In genomic region chr15:90885432-90886290, GRCh38 we compare ENCODE assay signal across 8 cellular contexts. TPM values are rescaled to one million over a fixed set of nuclear protein-coding genes. Genes with fewer than 3 reads are reported as not detected.
DNase-seq lines count a peak whose midpoint lies in the region; ATAC-seq, FAIRE-seq and TF ChIP-seq lines count a peak whose summit lies in the region.

No MANE protein-coding gene starts in this region.

- DNase-seq in CD4-positive, alpha-beta T cell = peak; percentile 62 to 86 (median 73)
- DNase-seq in NCI-H2107 treated with DMSO at 0.1 percent for 48 hours (lab: John Stamatoyannopoulos, UW; ENCODE audit: unreplicated experiment) (peak; percentile 21), chondrocyte (ENCODE audit: low spot score) (peak; percentile 81), HepG2 (ENCODE audit: low spot score) (no peak), NCI-H446 treated with DMSO at 0.1 percent for 48 hours (lab: John Stamatoyannopoulos, UW) (no peak)
- DNase-seq in activated CD4-positive, alpha-beta T cell treated with anti-CD3 and anti-CD28 coated beads for 4 hours = peak; percentile 73 to 82
- DNase-seq in stimulated activated CD4-positive, alpha-beta T cell treated with anti-CD3 and anti-CD28 coated beads, Interleukin-4, amount 100 ng/mL, for 4 hours = peak; percentile 69 to 83

- ATAC-seq in CD4-positive, alpha-beta T cell (ENCODE audit: poor library complexity) = peak; percentile 70
- ATAC-seq in GM21447 (IDR thresholded peaks at IDR 0.05; ENCODE audit: unreplicated experiment) (peak; percentile 46), HepG2 (peak; percentile 58)

- no peak overlapping the region for H2AFZ ChIP-seq in HepG2 (ENCODE audit: low read length)

- in situ Hi-C loops in HepG2 (cut with HindIII; ENCODE audit: extremely low pct_ligation_motif_present, low pct_unique_long_range_greater_than_20kb) = loop anchor here (5.0 kb wide), 2 partner anchors 68 to 238 kb away; no protein-coding TSS in a partner anchor

- peak; percentile 98 for TF ChIP-seq CTCF in CD4-positive, alpha-beta T cell (IDR thresholded peaks at IDR 0.05)
- TF ChIP-seq CTCF in chondrocyte (IDR thresholded peaks at IDR 0.05) (peak; percentile 100), HepG2 (CRISPR knock-in tag; IDR thresholded peaks at IDR 0.05) (peak; percentile 94)

- H3K4me1 Mint-ChIP-seq in CD4-positive, alpha-beta T cell (ENCODE audit: low read depth) = peaks cover 13% of the 10 kb centered on the region
- peaks cover 16% of the 10 kb centered on the region for H3K4me1 Mint-ChIP-seq in chondrocyte (ENCODE audit: low read depth)

- no peak overlapping the region for H3K27ac ChIP-seq in CD4-positive, alpha-beta T cell (ENCODE audit: low read depth, low read length)
- H3K27ac ChIP-seq in HepG2 (ENCODE audit: extremely low read length, insufficient read depth, low read length) = no peak overlapping the region

- peaks cover 15% of the 10 kb centered on the region for H3K27me3 Mint-ChIP-seq in CD4-positive, alpha-beta T cell
- no peaks in the 10 kb centered on the region for H3K27me3 Mint-ChIP-seq in chondrocyte (ENCODE audit: low read depth)

- 0 out of 2 replicates have a peak, but pooled peaks cover 2% of the 10 kb centered on the region for H4K20me1 ChIP-seq in HepG2 (ENCODE audit: insufficient read depth, low read length)

- intact Hi-C loops in CD4-positive, alpha-beta T cell (cut with DNase I, micrococcal nuclease) = loop anchor here (1.0 to 10.0 kb wide), 7 partner anchors 68 to 565 kb away; no protein-coding TSS in a partner anchor
- intact Hi-C loops in HepG2 (cut with micrococcal nuclease; ENCODE audit: unreplicated experiment) = loop anchor here (1.0 to 5.0 kb wide), 5 partner anchors 26 to 237 kb away; partner anchors contain the start of gene HDDC3

- TF ChIP-seq EP300 in HepG2 (IDR thresholded peaks at IDR 0.05; ENCODE audit: low read depth in 2 of 2, low read length in 2 of 2) (no peak), HepG2 (CRISPR knock-in tag; IDR thresholded peaks at IDR 0.05; ENCODE audit: borderline replicate concordance) (no peak; the same call in 1 of the 2 replicates)

- H3K4me3 ChIP-seq in HepG2 (replicated peaks in 1 of 3; ENCODE audit: insufficient read depth in 1 of 3, low read depth in 2 of 3, low read length in 3 of 3) = peak overlapping the region in 1 of 3 experiments; percentile 23; a peak in 1 of 6 replicates

- TF ChIP-seq POLR2A in HepG2 (IDR thresholded peaks at IDR 0.05; ENCODE audit: insufficient read depth in 1 of 2, low read depth in 2 of 2, low read length in 2 of 2) = no peak

- H3K9me3 Mint-ChIP-seq in CD4-positive, alpha-beta T cell = no peaks in the 10 kb centered on the region
- H3K9me3 Mint-ChIP-seq in chondrocyte (ENCODE audit: low read depth) = no peaks in the 10 kb centered on the region

- no peak overlapping the region for H3K4me3 Mint-ChIP-seq in CD4-positive, alpha-beta T cell
- H3K4me3 Mint-ChIP-seq in chondrocyte (ENCODE audit: unreplicated experiment) = no peak overlapping the region

- no TSS peak for BruUV-seq in HepG2 (replicated peaks; lab: Mats Ljungman, UMichigan)

- POLR2A ChIA-PET in CD4-positive, alpha-beta T cell (lab: Charles Lee) = interaction anchor here (1.0 to 1.9 kb wide), 3 partner anchors 17 to 238 kb away, joined by 4 to 6 read pairs (median 5); partner anchors contain the start of gene MAN2A2
- POLR2A ChIA-PET in HepG2 (lab: Yijun Ruan, JAX) = interaction anchor here (0.9 to 5.1 kb wide), 6 partner anchors 12 to 238 kb away, joined by 3 to 52 read pairs (median 7); no protein-coding TSS in a partner anchor

- no peaks in the 10 kb centered on the region; a peak in 2 of 5 replicates for H3K36me3 ChIP-seq in HepG2 (replicated peaks in 1 of 2; ENCODE audit: control insufficient read depth in 1 of 2, insufficient read depth in 2 of 2, low read length in 2 of 2)

- WGBS in HepG2 (ENCODE audit: low lambda C conversion rate) = 45% methylated on average over 20 of the region's 23 CpGs

- H3K36me3 Mint-ChIP-seq in CD4-positive, alpha-beta T cell (ENCODE audit: low read depth) = peaks cover 6% of the 10 kb centered on the region
- H3K36me3 Mint-ChIP-seq in chondrocyte (ENCODE audit: low read depth) = no peaks in the 10 kb centered on the region

- TF ChIP-seq RAD21 in HepG2 (CRISPR knock-in tag; IDR thresholded peaks at IDR 0.05) = peak; percentile 96

- peaks cover 3% of the 10 kb centered on the region for H3K27me3 ChIP-seq in CD4-positive, alpha-beta T cell (ENCODE audit: control insufficient read depth, insufficient read depth, low read length)
- peaks cover 0 to 7% of the 10 kb centered on the region in 2 experiments; a peak in 2 of 5 replicates for H3K27me3 ChIP-seq in HepG2 (ENCODE audit: control insufficient read depth in 1 of 2, insufficient read depth in 2 of 2, low read length in 2 of 2)

- no peaks in the 10 kb centered on the region for H3K9me3 ChIP-seq in CD4-positive, alpha-beta T cell (ENCODE audit: control insufficient read depth, low read length)
- no peaks in the 10 kb centered on the region for H3K9me3 ChIP-seq in HepG2 (ENCODE audit: low read length)

- no peak overlapping the region for H3K27ac Mint-ChIP-seq in CD4-positive, alpha-beta T cell
- H3K27ac Mint-ChIP-seq in chondrocyte (ENCODE audit: unreplicated experiment) = no peak overlapping the region

- no peak overlapping the region for H3K9ac ChIP-seq in HepG2 (ENCODE audit: insufficient read depth, low read depth, low read length)

- peaks cover 36% of the 10 kb centered on the region for H3K4me1 ChIP-seq in HepG2 (ENCODE audit: insufficient read depth, low read length)

- FAIRE-seq in HepG2 (lab: Jason Lieb, UNC) = peak; percentile 26

- H3K79me2 ChIP-seq in HepG2 (ENCODE audit: insufficient read depth, low read length) = no peaks in the 10 kb centered on the region

- CTCF ChIA-PET in CD4-positive, alpha-beta T cell (lab: Charles Lee) = interaction anchor here (0.5 to 1.9 kb wide), 20 partner anchors 12 to 565 kb away, joined by 3 to 17 read pairs (median 4); partner anchors contain the start of gene HDDC3
- CTCF ChIA-PET in HepG2 (lab: Yijun Ruan, JAX; ENCODE audit: low intra/inter-chr PET ratio, low total read pairs) = interaction anchor here (1.9 to 2.2 kb wide), 3 partner anchors 27 to 237 kb away, joined by 12 to 20 read pairs (median 13); no protein-coding TSS in a partner anchor

- peak overlapping the region; percentile 72 for H3K4me2 ChIP-seq in HepG2 (ENCODE audit: low read depth, low read length)

RNA-seq across cellular contexts. Expression of gene FES, which starts 1.4 kb away (rescaled TPM):
- total RNA-seq in CD4-positive, alpha-beta T cell = 1 to 10 TPM; 3.0 to 5.5 TPM
- total RNA-seq in chondrocyte = 2.4 to 2.7 TPM (median 2.4 TPM) in 3 replicates
- 8.5 and 9.5 TPM in 2 replicates for total RNA-seq in HepG2 (2016; rRNA removed; fragmentation: Illumina TruSeq; extraction: Trizol)
- total RNA-seq in HepG2 (2016; cell fraction: cytosol; rRNA removed; fragmentation: Illumina TruSeq; extraction: Trizol; ENCODE audit: low read depth) = 3.0 and 3.5 TPM in 2 replicates
- 9.6 TPM in 2 replicates for total RNA-seq in HepG2 (2016; cell fraction: insoluble cytoplasmic fraction; rRNA removed; fragmentation: Illumina TruSeq; extraction: Trizol)
- total RNA-seq in HepG2 (2016; cell fraction: membrane; rRNA removed; fragmentation: Illumina TruSeq; extraction: Trizol) = 3.8 and 4.7 TPM in 2 replicates
- total RNA-seq in HepG2 (2016; cell fraction: nucleus; rRNA removed; fragmentation: Illumina TruSeq; extraction: Trizol) = 5.2 and 5.4 TPM in 2 replicates
- 4.0 and 4.3 TPM in 2 replicates for polyA plus RNA-seq in HepG2 (2011; rRNA removed)
- polyA plus RNA-seq in HepG2 (2011; cell fraction: cytosol; rRNA removed) = 2.8 and 5.7 TPM in 2 replicates
- polyA plus RNA-seq in HepG2 (2011; cell fraction: nucleus; rRNA removed) = 13.7 and 22.6 TPM in 2 replicates
- polyA plus RNA-seq in HepG2 (2012) = 1.3 and 1.7 TPM in 2 replicates
- polyA plus RNA-seq in HepG2 (2016; cell fraction: cytosol; fragmentation: Illumina TruSeq; extraction: Trizol; ENCODE audit: low read depth) = 3.0 TPM in 2 replicates
- 6.1 and 6.9 TPM in 2 replicates for polyA plus RNA-seq in HepG2 (2016; cell fraction: insoluble cytoplasmic fraction; fragmentation: Illumina TruSeq; extraction: Trizol; ENCODE audit: low read depth)
- polyA plus RNA-seq in HepG2 (2016; cell fraction: membrane; fragmentation: Illumina TruSeq; extraction: Trizol; ENCODE audit: low read depth) = 2.4 TPM in 2 replicates
- 8.5 and 10.3 TPM in 2 replicates for polyA plus RNA-seq in HepG2 (2016; cell fraction: nucleus; fragmentation: Illumina TruSeq; extraction: Trizol; ENCODE audit: insufficient read depth, low read depth)
- 0.37 and 5.3 TPM in 2 replicates for polyA minus RNA-seq in HepG2 (2011; rRNA and poly(A)+ RNA removed; ENCODE audit: low replicate concordance)
- polyA minus RNA-seq in HepG2 (2011; cell fraction: cytosol; rRNA and poly(A)+ RNA removed) = 1.7 and 1.8 TPM in 2 replicates
- 5.1 and 6.2 TPM in 2 replicates for polyA minus RNA-seq in HepG2 (2011; cell fraction: nucleus; rRNA and poly(A)+ RNA removed)

RNA-seq across cellular contexts. Expression of gene FURIN, which starts 17.3 kb away (rescaled TPM):
- total RNA-seq in CD4-positive, alpha-beta T cell = 100 to 1,000 TPM in 1 of 2 experiments, 10 to 100 TPM in 1; 97.4 to 104 TPM
- total RNA-seq in chondrocyte (66.2 to 118 TPM (median 71.1 TPM) in 3 replicates), HepG2 (2016; rRNA removed; fragmentation: Illumina TruSeq; extraction: Trizol) (13.9 and 17.4 TPM in 2 replicates)
- total RNA-seq in HepG2 (2016; cell fraction: cytosol; rRNA removed; fragmentation: Illumina TruSeq; extraction: Trizol; ENCODE audit: low read depth) = 4.7 and 4.8 TPM in 2 replicates
- 10.1 and 18.5 TPM in 2 replicates for total RNA-seq in HepG2 (2016; cell fraction: insoluble cytoplasmic fraction; rRNA removed; fragmentation: Illumina TruSeq; extraction: Trizol)
- 20.5 and 21.4 TPM in 2 replicates for total RNA-seq in HepG2 (2016; cell fraction: membrane; rRNA removed; fragmentation: Illumina TruSeq; extraction: Trizol)
- total RNA-seq in HepG2 (2016; cell fraction: nucleus; rRNA removed; fragmentation: Illumina TruSeq; extraction: Trizol) = 17.5 and 19.5 TPM in 2 replicates
- polyA plus RNA-seq in HepG2 (2011; rRNA removed) = 15.2 and 17.3 TPM in 2 replicates
- 12.0 and 18.4 TPM in 2 replicates for polyA plus RNA-seq in HepG2 (2011; cell fraction: cytosol; rRNA removed)
- 17.2 and 23.0 TPM in 2 replicates for polyA plus RNA-seq in HepG2 (2011; cell fraction: nucleus; rRNA removed)
- polyA plus RNA-seq in HepG2 (2012) = 4.4 and 15.3 TPM in 2 replicates
- 6.3 and 6.4 TPM in 2 replicates for polyA plus RNA-seq in HepG2 (2016; cell fraction: cytosol; fragmentation: Illumina TruSeq; extraction: Trizol; ENCODE audit: low read depth)
- polyA plus RNA-seq in HepG2 (2016; cell fraction: insoluble cytoplasmic fraction; fragmentation: Illumina TruSeq; extraction: Trizol; ENCODE audit: low read depth) = 14.6 and 21.4 TPM in 2 replicates
- polyA plus RNA-seq in HepG2 (2016; cell fraction: membrane; fragmentation: Illumina TruSeq; extraction: Trizol; ENCODE audit: low read depth) = 19.0 and 20.4 TPM in 2 replicates
- polyA plus RNA-seq in HepG2 (2016; cell fraction: nucleus; fragmentation: Illumina TruSeq; extraction: Trizol; ENCODE audit: insufficient read depth, low read depth) = 32.9 and 35.2 TPM in 2 replicates
- 33.9 and 45.0 TPM in 2 replicates for polyA minus RNA-seq in HepG2 (2011; rRNA and poly(A)+ RNA removed; ENCODE audit: low replicate concordance)
- 15.8 and 17.1 TPM in 2 replicates for polyA minus RNA-seq in HepG2 (2011; cell fraction: cytosol; rRNA and poly(A)+ RNA removed)
- polyA minus RNA-seq in HepG2 (2011; cell fraction: nucleus; rRNA and poly(A)+ RNA removed) = 6.1 and 8.6 TPM in 2 replicates

RNA-seq across cellular contexts. Expression of gene MAN2A2, which starts 17.4 kb away (rescaled TPM):
- total RNA-seq in CD4-positive, alpha-beta T cell = 100 to 1,000 TPM; 125 to 128 TPM
- 49.4 to 57.0 TPM (median 51.4 TPM) in 3 replicates for total RNA-seq in chondrocyte
- total RNA-seq in HepG2 (2016; rRNA removed; fragmentation: Illumina TruSeq; extraction: Trizol) = 6.7 and 17.5 TPM in 2 replicates
- total RNA-seq in HepG2 (2016; cell fraction: cytosol; rRNA removed; fragmentation: Illumina TruSeq; extraction: Trizol; ENCODE audit: low read depth) = 8.9 and 9.3 TPM in 2 replicates
- 5.6 and 21.4 TPM in 2 replicates for total RNA-seq in HepG2 (2016; cell fraction: insoluble cytoplasmic fraction; rRNA removed; fragmentation: Illumina TruSeq; extraction: Trizol)
- total RNA-seq in HepG2 (2016; cell fraction: membrane; rRNA removed; fragmentation: Illumina TruSeq; extraction: Trizol) = 9.6 and 10.0 TPM in 2 replicates
- total RNA-seq in HepG2 (2016; cell fraction: nucleus; rRNA removed; fragmentation: Illumina TruSeq; extraction: Trizol) = 31.3 and 36.5 TPM in 2 replicates
- polyA plus RNA-seq in HepG2 (2011; rRNA removed) = 43.8 and 51.5 TPM in 2 replicates
- 18.4 and 29.4 TPM in 2 replicates for polyA plus RNA-seq in HepG2 (2011; cell fraction: cytosol; rRNA removed)
- polyA plus RNA-seq in HepG2 (2011; cell fraction: nucleus; rRNA removed) = 296 and 398 TPM in 2 replicates
- 13.2 and 18.7 TPM in 2 replicates for polyA plus RNA-seq in HepG2 (2012)
- 1.5 and 2.3 TPM in 2 replicates for polyA plus RNA-seq in HepG2 (2016; cell fraction: cytosol; fragmentation: Illumina TruSeq; extraction: Trizol; ENCODE audit: low read depth)
- 7.9 and 9.3 TPM in 2 replicates for polyA plus RNA-seq in HepG2 (2016; cell fraction: insoluble cytoplasmic fraction; fragmentation: Illumina TruSeq; extraction: Trizol; ENCODE audit: low read depth)
- 5.8 and 8.8 TPM in 2 replicates for polyA plus RNA-seq in HepG2 (2016; cell fraction: membrane; fragmentation: Illumina TruSeq; extraction: Trizol; ENCODE audit: low read depth)
- polyA plus RNA-seq in HepG2 (2016; cell fraction: nucleus; fragmentation: Illumina TruSeq; extraction: Trizol; ENCODE audit: insufficient read depth, low read depth) = 117 and 126 TPM in 2 replicates
- polyA minus RNA-seq in HepG2 (2011; rRNA and poly(A)+ RNA removed; ENCODE audit: low replicate concordance) = 46.3 and 58.9 TPM in 2 replicates
- polyA minus RNA-seq in HepG2 (2011; cell fraction: cytosol; rRNA and poly(A)+ RNA removed) = 16.2 and 16.4 TPM in 2 replicates
- 38.2 and 38.5 TPM in 2 replicates for polyA minus RNA-seq in HepG2 (2011; cell fraction: nucleus; rRNA and poly(A)+ RNA removed)

RNA-seq across cellular contexts. Expression of gene HDDC3, which starts 46.7 kb away (rescaled TPM):
- total RNA-seq in CD4-positive, alpha-beta T cell = 10 to 100 TPM in 1 of 2 experiments, 1 to 10 TPM in 1; 9.9 to 10.8 TPM
- total RNA-seq in chondrocyte (10.5 to 12.2 TPM (median 10.8 TPM) in 3 replicates), HepG2 (2016; rRNA removed; fragmentation: Illumina TruSeq; extraction: Trizol) (28.3 and 30.0 TPM in 2 replicates)
- total RNA-seq in HepG2 (2016; cell fraction: cytosol; rRNA removed; fragmentation: Illumina TruSeq; extraction: Trizol; ENCODE audit: low read depth) = 9.5 and 9.9 TPM in 2 replicates
- 29.5 and 31.1 TPM in 2 replicates for total RNA-seq in HepG2 (2016; cell fraction: insoluble cytoplasmic fraction; rRNA removed; fragmentation: Illumina TruSeq; extraction: Trizol)
- 19.0 and 21.4 TPM in 2 replicates for total RNA-seq in HepG2 (2016; cell fraction: membrane; rRNA removed; fragmentation: Illumina TruSeq; extraction: Trizol)
- total RNA-seq in HepG2 (2016; cell fraction: nucleus; rRNA removed; fragmentation: Illumina TruSeq; extraction: Trizol) = 14.9 and 16.3 TPM in 2 replicates
- 18.7 and 21.7 TPM in 2 replicates for polyA plus RNA-seq in HepG2 (2011; rRNA removed)
- 21.7 and 23.0 TPM in 2 replicates for polyA plus RNA-seq in HepG2 (2011; cell fraction: cytosol; rRNA removed)
- polyA plus RNA-seq in HepG2 (2011; cell fraction: nucleus; rRNA removed) = 18.2 and 23.4 TPM in 2 replicates
- 12.4 and 14.3 TPM in 2 replicates for polyA plus RNA-seq in HepG2 (2012)
- 15.3 and 16.8 TPM in 2 replicates for polyA plus RNA-seq in HepG2 (2016; cell fraction: cytosol; fragmentation: Illumina TruSeq; extraction: Trizol; ENCODE audit: low read depth)
- 32.6 and 35.8 TPM in 2 replicates for polyA plus RNA-seq in HepG2 (2016; cell fraction: insoluble cytoplasmic fraction; fragmentation: Illumina TruSeq; extraction: Trizol; ENCODE audit: low read depth)
- 20.1 and 22.5 TPM in 2 replicates for polyA plus RNA-seq in HepG2 (2016; cell fraction: membrane; fragmentation: Illumina TruSeq; extraction: Trizol; ENCODE audit: low read depth)
- 23.2 and 27.0 TPM in 2 replicates for polyA plus RNA-seq in HepG2 (2016; cell fraction: nucleus; fragmentation: Illumina TruSeq; extraction: Trizol; ENCODE audit: insufficient read depth, low read depth)
- 12.2 and 28.5 TPM in 2 replicates for polyA minus RNA-seq in HepG2 (2011; rRNA and poly(A)+ RNA removed; ENCODE audit: low replicate concordance)
- 8.2 and 8.6 TPM in 2 replicates for polyA minus RNA-seq in HepG2 (2011; cell fraction: cytosol; rRNA and poly(A)+ RNA removed)
- polyA minus RNA-seq in HepG2 (2011; cell fraction: nucleus; rRNA and poly(A)+ RNA removed) = 13.3 and 14.7 TPM in 2 replicates

RNA-seq across cellular contexts. Expression of gene UNC45A, which starts 49.4 kb away (rescaled TPM):
- 10 to 100 TPM; 17.6 to 18.9 TPM for total RNA-seq in CD4-positive, alpha-beta T cell
- total RNA-seq in chondrocyte (70.9 to 85.7 TPM (median 73.2 TPM) in 3 replicates), HepG2 (2016; rRNA removed; fragmentation: Illumina TruSeq; extraction: Trizol) (39.2 and 39.7 TPM in 2 replicates)
- 7.4 and 8.3 TPM in 2 replicates for total RNA-seq in HepG2 (2016; cell fraction: cytosol; rRNA removed; fragmentation: Illumina TruSeq; extraction: Trizol; ENCODE audit: low read depth)
- 37.2 and 42.0 TPM in 2 replicates for total RNA-seq in HepG2 (2016; cell fraction: insoluble cytoplasmic fraction; rRNA removed; fragmentation: Illumina TruSeq; extraction: Trizol)
- total RNA-seq in HepG2 (2016; cell fraction: membrane; rRNA removed; fragmentation: Illumina TruSeq; extraction: Trizol) = 10.7 and 11.5 TPM in 2 replicates
- total RNA-seq in HepG2 (2016; cell fraction: nucleus; rRNA removed; fragmentation: Illumina TruSeq; extraction: Trizol) = 29.9 and 30.4 TPM in 2 replicates
- polyA plus RNA-seq in HepG2 (2011; rRNA removed) = 33.8 and 39.6 TPM in 2 replicates
- 28.5 and 36.4 TPM in 2 replicates for polyA plus RNA-seq in HepG2 (2011; cell fraction: cytosol; rRNA removed)
- 128 and 143 TPM in 2 replicates for polyA plus RNA-seq in HepG2 (2011; cell fraction: nucleus; rRNA removed)
- 23.6 and 29.6 TPM in 2 replicates for polyA plus RNA-seq in HepG2 (2012)
- polyA plus RNA-seq in HepG2 (2016; cell fraction: cytosol; fragmentation: Illumina TruSeq; extraction: Trizol; ENCODE audit: low read depth) = 3.2 and 3.8 TPM in 2 replicates
- 31.6 and 37.2 TPM in 2 replicates for polyA plus RNA-seq in HepG2 (2016; cell fraction: insoluble cytoplasmic fraction; fragmentation: Illumina TruSeq; extraction: Trizol; ENCODE audit: low read depth)
- polyA plus RNA-seq in HepG2 (2016; cell fraction: membrane; fragmentation: Illumina TruSeq; extraction: Trizol; ENCODE audit: low read depth) = 6.4 and 8.0 TPM in 2 replicates
- polyA plus RNA-seq in HepG2 (2016; cell fraction: nucleus; fragmentation: Illumina TruSeq; extraction: Trizol; ENCODE audit: insufficient read depth, low read depth) = 52.0 and 53.3 TPM in 2 replicates
- 77.7 and 119 TPM in 2 replicates for polyA minus RNA-seq in HepG2 (2011; rRNA and poly(A)+ RNA removed; ENCODE audit: low replicate concordance)
- 23.5 and 25.8 TPM in 2 replicates for polyA minus RNA-seq in HepG2 (2011; cell fraction: cytosol; rRNA and poly(A)+ RNA removed)
- 37.1 and 48.0 TPM in 2 replicates for polyA minus RNA-seq in HepG2 (2011; cell fraction: nucleus; rRNA and poly(A)+ RNA removed)

Comparison
In these comparisons a context has a peak if more than half of its experiments do, and no peak if none do; other contexts are left out.
1. DNase-seq: peak in CD4-positive, alpha-beta T cell (10 of 10), NCI-H2107 treated with DMSO at 0.1 percent for 48 hours (single experiment), activated CD4-positive, alpha-beta T cell treated with anti-CD3 and anti-CD28 coated beads for 4 hours (2 of 2), chondrocyte (single experiment) and stimulated activated CD4-positive, alpha-beta T cell treated with anti-CD3 and anti-CD28 coated beads, Interleukin-4, amount 100 ng/mL, for 4 hours (2 of 2); none in HepG2 (single experiment) and NCI-H446 treated with DMSO at 0.1 percent for 48 hours (single experiment).
2. Peak in every context shown above with its lines, with median percentiles within 50 percentile points of each other: ATAC-seq and CTCF ChIP-seq.